1 cellular context compared by ENCODE assay signal in the genomic region with DNA sequence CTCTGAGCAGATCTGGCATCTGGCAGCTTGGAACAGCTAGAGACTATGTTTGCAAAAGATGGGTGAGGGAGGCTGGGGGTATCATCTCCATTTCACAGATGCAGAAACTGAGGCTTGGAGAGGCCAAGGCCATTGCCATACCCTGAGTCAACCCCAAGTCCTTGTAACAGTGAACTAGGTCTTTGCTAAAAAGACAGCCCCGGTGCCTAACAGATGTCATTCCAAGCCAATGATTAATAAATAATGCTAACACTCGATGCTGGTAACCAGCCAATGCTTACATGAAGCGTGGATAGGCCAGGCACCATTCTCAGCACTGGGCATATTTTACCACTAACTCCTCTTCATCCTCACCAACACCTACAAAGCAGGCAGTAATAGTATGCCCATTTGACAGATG.
TF ChIP-seq lines count a peak whose summit lies in the region.

No MANE protein-coding gene starts in this region.

TF ChIP-seq in H1, 55 proteins besides CTCF, POLR2A, EP300 and RAD21:
- TF ChIP-seq MAX (IDR thresholded peaks at IDR 0.05) (no peak), SIX5 (IDR thresholded peaks at IDR 0.05; ENCODE audit: low read depth, low read length) (no peak), SIN3A (conservative IDR thresholded peaks at IDR 0.05 in 1 of 2, IDR thresholded peaks at IDR 0.05 in 1 of 2; ENCODE audit: low read depth in 1 of 2, low read length in 2 of 2) (no peak), TAF1 (IDR thresholded peaks at IDR 0.05; ENCODE audit: low read depth, low read length) (no peak)
